1 cellular context compared by ENCODE assay signal in genomic region chr13:23629566-23630272, GRCh38.
TF ChIP-seq lines count a peak whose summit lies in the region.

No MANE protein-coding gene starts in this region.

TF ChIP-seq in HepG2, 621 proteins besides CTCF, POLR2A, EP300 and RAD21 (continued from another document and continues in another):
- TF ChIP-seq ZBED4 (CRISPR knock-in tag; IDR thresholded peaks at IDR 0.05; ENCODE audit: borderline replicate concordance), result 0 out of 2 replicates have a peak, but pooled peaks have one; percentile 62
- TF ChIP-seq ZNF3 (CRISPR knock-in tag; IDR thresholded peaks at IDR 0.05), result 0 out of 2 replicates have a peak, but pooled peaks have one; percentile 25
- peak; percentile 56; the same call in 1 of the 2 replicates for TF ChIP-seq ARNTL (CRISPR knock-in tag; IDR thresholded peaks at IDR 0.05)
- TF ChIP-seq FOXK1 (CRISPR knock-in tag; IDR thresholded peaks at IDR 0.05; ENCODE audit: borderline replicate concordance, low read depth), result peak; percentile 75; the same call in 1 of the 2 replicates
- peak; percentile 77 for TF ChIP-seq HNF1A (IDR thresholded peaks at IDR 0.05; ENCODE audit: low read depth)
- peak; percentile 90 for TF ChIP-seq HNF1A (CRISPR knock-in tag; IDR thresholded peaks at IDR 0.05; ENCODE audit: borderline replicate concordance)
- peak; percentile 98 for TF ChIP-seq ISL2 (CRISPR knock-in tag; IDR thresholded peaks at IDR 0.05)
- 0 out of 2 replicates have a peak, but pooled peaks have one; percentile 18 for TF ChIP-seq ZNF263 (CRISPR knock-in tag; IDR thresholded peaks at IDR 0.05)
- no peak for TF ChIP-seq HNRNPH1 (optimal IDR thresholded peaks at IDR 0.05; ENCODE audit: low read depth, low read length)
- TF ChIP-seq ESRRA (CRISPR knock-in tag; IDR thresholded peaks at IDR 0.05; ENCODE audit: low read depth), result 0 out of 2 replicates have a peak, but pooled peaks have one; percentile 42
- peak; percentile 93 for TF ChIP-seq HNF4A (CRISPR knock-in tag; IDR thresholded peaks at IDR 0.05)
- TF ChIP-seq HDAC2 (CRISPR knock-in tag; IDR thresholded peaks at IDR 0.05), result peak; percentile 94
- 0 out of 2 replicates have a peak, but pooled peaks have one; percentile 48 for TF ChIP-seq ZNF543 (CRISPR knock-in tag; IDR thresholded peaks at IDR 0.05)
- TF ChIP-seq SOX13 (IDR thresholded peaks at IDR 0.05), result peak; percentile 88
- TF ChIP-seq SOX13 (CRISPR knock-in tag; conservative IDR thresholded peaks at IDR 0.05 in 1 of 2, IDR thresholded peaks at IDR 0.05 in 1 of 2), result peak in 1 of 2 experiments; percentile 97; a peak in 2 of 4 replicates
- no peak for TF ChIP-seq REL (CRISPR knock-in tag; conservative IDR thresholded peaks at IDR 0.05)
- peak; percentile 50; the same call in 1 of the 2 replicates for TF ChIP-seq RXRA (CRISPR knock-in tag; IDR thresholded peaks at IDR 0.05)
- TF ChIP-seq HMG20B (CRISPR knock-in tag; conservative IDR thresholded peaks at IDR 0.05), result peak; percentile 90
- peak; percentile 82; the same call in 1 of the 2 replicates for TF ChIP-seq THRA (CRISPR knock-in tag; IDR thresholded peaks at IDR 0.05; ENCODE audit: borderline replicate concordance)
- peak; percentile 59; the same call in 1 of the 2 replicates for TF ChIP-seq MEF2D (CRISPR knock-in tag; IDR thresholded peaks at IDR 0.05)
- peak; percentile 49; the same call in 1 of the 2 replicates for TF ChIP-seq ZNF281 (CRISPR knock-in tag; IDR thresholded peaks at IDR 0.05; ENCODE audit: borderline replicate concordance)
- TF ChIP-seq FOXP4 (CRISPR knock-in tag; IDR thresholded peaks at IDR 0.05), result peak; percentile 87
- TF ChIP-seq SIN3A (IDR thresholded peaks at IDR 0.05; ENCODE audit: borderline replicate concordance, low read depth, low read length), result no peak
- TF ChIP-seq RERE (CRISPR knock-in tag; IDR thresholded peaks at IDR 0.05; ENCODE audit: low read depth), result peak; percentile 90
- TF ChIP-seq NAIF1 (CRISPR knock-in tag; IDR thresholded peaks at IDR 0.05; ENCODE audit: borderline replicate concordance), result no peak
- 0 out of 2 replicates have a peak, but pooled peaks have one; percentile 28 for TF ChIP-seq ZBTB4 (CRISPR knock-in tag; IDR thresholded peaks at IDR 0.05; ENCODE audit: borderline replicate concordance)
- TF ChIP-seq ZBTB7B (CRISPR knock-in tag; IDR thresholded peaks at IDR 0.05), result peak; percentile 96
- TF ChIP-seq TBX2 (CRISPR knock-in tag; IDR thresholded peaks at IDR 0.05; ENCODE audit: borderline replicate concordance), result peak; percentile 89
- no peak for TF ChIP-seq ZSCAN29 (CRISPR knock-in tag; conservative IDR thresholded peaks at IDR 0.05)
- no peak for TF ChIP-seq ZNF460 (CRISPR knock-in tag; IDR thresholded peaks at IDR 0.05; ENCODE audit: borderline replicate concordance)
